Comparison of ENCODE assay signal across 8 cellular contexts in genomic region chr6:105137388-105137787, GRCh38. TPM values are rescaled to one million over a fixed set of nuclear protein-coding genes. Genes with fewer than 3 reads are reported as not detected.
DNase-seq lines count a peak whose midpoint lies in the region; ATAC-seq, FAIRE-seq and TF ChIP-seq lines count a peak whose summit lies in the region.

No MANE protein-coding gene starts in this region.

- no peaks in the 10 kb centered on the region for H3K36me3 ChIP-seq in brain microvascular endothelial cell (replicated peaks)
- H3K36me3 ChIP-seq in HepG2 (replicated peaks in 1 of 2; ENCODE audit: control insufficient read depth in 1 of 2, insufficient read depth in 2 of 2, low read length in 2 of 2), result no peaks in the 10 kb centered on the region
- no peaks in the 10 kb centered on the region for H3K36me3 ChIP-seq in thymus (ENCODE audit: control insufficient read depth, insufficient read depth)

- H3K9me3 Mint-ChIP-seq in activated naive CD4-positive, alpha-beta T cell treated with anti-CD3 and anti-CD28 coated beads, Interleukin-2, amount 10 ng/mL, durations not matched to agents 7 days and 5 days, result no peaks in the 10 kb centered on the region

- intact Hi-C loops in HepG2 (cut with micrococcal nuclease; ENCODE audit: unreplicated experiment), result no loop called here

- no peak for ATAC-seq in HepG2
- no peak for ATAC-seq in esophagus mucosa

- in situ Hi-C loops in brain microvascular endothelial cell (cut with HindIII; ENCODE audit: low pct_ligation_motif_present, low sequenced_read_pairs), result no loop called here
- in situ Hi-C loops in HepG2 (cut with HindIII; ENCODE audit: extremely low pct_ligation_motif_present, low pct_unique_long_range_greater_than_20kb), result no loop called here
- in situ Hi-C loops in GM13977 (cut with MboI; ENCODE audit: low pct_unique_long_range_greater_than_20kb, low sequenced_read_pairs, unreplicated experiment), result no loop called here

- H2AFZ ChIP-seq in HepG2 (ENCODE audit: low read length), result no peak overlapping the region

- no peak for TF ChIP-seq EP300 in HepG2 (IDR thresholded peaks at IDR 0.05; ENCODE audit: low read depth in 2 of 2, low read length in 2 of 2)
- TF ChIP-seq EP300 in HepG2 (CRISPR knock-in tag; IDR thresholded peaks at IDR 0.05; ENCODE audit: borderline replicate concordance), result no peak

- WGBS in HepG2 (ENCODE audit: low lambda C conversion rate), result 63% methylated on average over 32 of the region's 32 CpGs
- 6% methylated on average over 32 of the region's 32 CpGs for WGBS in thymus

- H3K4me1 ChIP-seq in HepG2 (ENCODE audit: insufficient read depth, low read length), result peaks cover 7% of the 10 kb centered on the region; the same call in 1 of the 2 replicates
- peaks cover 2% of the 10 kb centered on the region for H3K4me1 ChIP-seq in thymus (ENCODE audit: control insufficient read depth, insufficient read depth, low read length)

- H3K27me3 ChIP-seq in brain microvascular endothelial cell (replicated peaks) (no peaks in the 10 kb centered on the region), HepG2 (ENCODE audit: control insufficient read depth in 1 of 2, insufficient read depth in 2 of 2, low read length in 2 of 2) (peaks cover 4 to 17% of the 10 kb centered on the region in 2 experiments; a peak in 3 of 5 replicates), thymus (ENCODE audit: control insufficient read depth, insufficient read depth) (peaks cover 36% of the 10 kb centered on the region)

- no peak for TF ChIP-seq POLR2A in HepG2 (IDR thresholded peaks at IDR 0.05; ENCODE audit: insufficient read depth in 1 of 2, low read depth in 2 of 2, low read length in 2 of 2)

- no peak overlapping the region for H3K27ac Mint-ChIP-seq in activated naive CD4-positive, alpha-beta T cell treated with anti-CD3 and anti-CD28 coated beads, Interleukin-2, amount 10 ng/mL, durations not matched to agents 7 days and 5 days

- no TSS peak for BruUV-seq in HepG2 (replicated peaks; lab: Mats Ljungman, UMichigan)

- peaks cover 2% of the 10 kb centered on the region for H3K36me3 Mint-ChIP-seq in activated naive CD4-positive, alpha-beta T cell treated with anti-CD3 and anti-CD28 coated beads, Interleukin-2, amount 10 ng/mL, durations not matched to agents 7 days and 5 days

- no peak for TF ChIP-seq CTCF in brain microvascular endothelial cell (IDR thresholded peaks at IDR 0.05; ENCODE audit: low read depth, low read length, missing control alignments)
- no peak for TF ChIP-seq CTCF in HepG2 (CRISPR knock-in tag; IDR thresholded peaks at IDR 0.05)
- no peak for TF ChIP-seq CTCF in GM13977 (IDR thresholded peaks at IDR 0.05; ENCODE audit: extremely low read depth, insufficient read depth, missing control alignments)
- TF ChIP-seq CTCF in GM10266 (IDR thresholded peaks at IDR 0.05; ENCODE audit: control insufficient read depth, insufficient read depth, low read depth, missing control alignments), result no peak

- no peaks in the 10 kb centered on the region for H4K20me1 ChIP-seq in HepG2 (ENCODE audit: insufficient read depth, low read length)

- DNase-seq in activated naive CD4-positive, alpha-beta T cell treated with anti-CD3 and anti-CD28 coated beads, Interleukin-2, amount 10 ng/mL, durations not matched to agents 7 days and 5 days, result no peak
- no peak for DNase-seq in activated naive CD4-positive, alpha-beta T cell treated with anti-CD3 and anti-CD28 coated beads, Interleukin-2, amount 50 U/mL, for 16 hours
- DNase-seq in brain microvascular endothelial cell, result no peak
- no peak for DNase-seq in HepG2 (ENCODE audit: low spot score)
- no peak for DNase-seq in GM13977 (ENCODE audit: low spot score)
- no peak for DNase-seq in GM10266 (ENCODE audit: extremely low spot score)

- FAIRE-seq in HepG2 (lab: Jason Lieb, UNC), result no peak

- H3K27ac ChIP-seq in brain microvascular endothelial cell (no peak overlapping the region), HepG2 (ENCODE audit: extremely low read length, insufficient read depth, low read length) (no peak overlapping the region), thymus (ENCODE audit: low read depth) (no peak overlapping the region)

- POLR2A ChIA-PET in HepG2 (lab: Yijun Ruan, JAX), result interaction anchor here (1.4 kb wide), 1 partner anchor 9 kb away, joined by 3 read pairs; no protein-coding TSS in a partner anchor

- H3K9me3 ChIP-seq in HepG2 (ENCODE audit: low read length), result no peaks in the 10 kb centered on the region
- H3K9me3 ChIP-seq in thymus (ENCODE audit: control insufficient read depth), result no peaks in the 10 kb centered on the region

- peak overlapping the region; percentile 59 for H3K4me3 Mint-ChIP-seq in activated naive CD4-positive, alpha-beta T cell treated with anti-CD3 and anti-CD28 coated beads, Interleukin-2, amount 10 ng/mL, durations not matched to agents 7 days and 5 days

- H3K9ac ChIP-seq in HepG2 (ENCODE audit: insufficient read depth, low read depth, low read length), result no peak overlapping the region

- no peaks in the 10 kb centered on the region for H3K79me2 ChIP-seq in HepG2 (ENCODE audit: insufficient read depth, low read length)

- peaks cover 11% of the 10 kb centered on the region for H3K4me1 Mint-ChIP-seq in activated naive CD4-positive, alpha-beta T cell treated with anti-CD3 and anti-CD28 coated beads, Interleukin-2, amount 10 ng/mL, durations not matched to agents 7 days and 5 days

- H3K4me2 ChIP-seq in HepG2 (ENCODE audit: low read depth, low read length), result peak overlapping the region; percentile 69; the same call in 1 of the 2 replicates

- CTCF ChIA-PET in activated naive CD4-positive, alpha-beta T cell treated with anti-CD3 and anti-CD28 coated beads, Interleukin-2, amount 10 ng/mL, durations not matched to agents 7 days and 5 days (lab: Charles Lee), result no interaction called here
- CTCF ChIA-PET in HepG2 (lab: Yijun Ruan, JAX; ENCODE audit: low intra/inter-chr PET ratio, low total read pairs), result no interaction called here

- H3K27me3 Mint-ChIP-seq in activated naive CD4-positive, alpha-beta T cell treated with anti-CD3 and anti-CD28 coated beads, Interleukin-2, amount 10 ng/mL, durations not matched to agents 7 days and 5 days, result peaks cover 41% of the 10 kb centered on the region

- TF ChIP-seq RAD21 in HepG2 (CRISPR knock-in tag; IDR thresholded peaks at IDR 0.05), result no peak

- peak overlapping the region; percentile 77 for H3K4me3 ChIP-seq in brain microvascular endothelial cell (ENCODE audit: low read depth, low read length)
- H3K4me3 ChIP-seq in HepG2 (replicated peaks in 1 of 3; ENCODE audit: insufficient read depth in 1 of 3, low read depth in 2 of 3, low read length in 3 of 3), result peak overlapping the region in 2 of 3 experiments; percentile 30 to 74; a peak in 3 of 6 replicates
- peak overlapping the region; percentile 54 for H3K4me3 ChIP-seq in thymus (ENCODE audit: low read length)

TF ChIP-seq in HepG2, 621 proteins besides CTCF, POLR2A, EP300 and RAD21 (continues in another document):
- TF ChIP-seq ZNF414 (CRISPR knock-in tag; IDR thresholded peaks at IDR 0.05) (no peak), HIVEP1 (CRISPR knock-in tag; IDR thresholded peaks at IDR 0.05) (no peak), TFDP2 (CRISPR knock-in tag; IDR thresholded peaks at IDR 0.05) (no peak), ZNF576 (CRISPR knock-in tag; IDR thresholded peaks at IDR 0.05) (no peak), SMC3 (IDR thresholded peaks at IDR 0.05; ENCODE audit: low read length) (no peak), PITX1 (CRISPR knock-in tag; IDR thresholded peaks at IDR 0.05) (no peak)

RNA-seq across cellular contexts. Expression of gene POPDC3, which starts 42.4 kb away (rescaled TPM):
- total RNA-seq in HepG2 (2016; rRNA removed; fragmentation: Illumina TruSeq; extraction: Trizol) (0.20 TPM in 1 of 2 replicates, not detected in the other), esophagus mucosa (not detected)
- total RNA-seq in HepG2 (2016; cell fraction: cytosol; rRNA removed; fragmentation: Illumina TruSeq; extraction: Trizol; ENCODE audit: low read depth), result 0.30 TPM in 1 of 2 replicates, not detected in the other
- total RNA-seq in HepG2 (2016; cell fraction: insoluble cytoplasmic fraction; rRNA removed; fragmentation: Illumina TruSeq; extraction: Trizol), result not detected in 2 replicates
- 0.17 and 0.40 TPM in 2 replicates for total RNA-seq in HepG2 (2016; cell fraction: membrane; rRNA removed; fragmentation: Illumina TruSeq; extraction: Trizol)
- not detected in 2 replicates for total RNA-seq in HepG2 (2016; cell fraction: nucleus; rRNA removed; fragmentation: Illumina TruSeq; extraction: Trizol)
- polyA plus RNA-seq in HepG2 (2011; rRNA removed) (0.18 TPM in 1 of 2 replicates, not detected in the other), thymus (0.41 TPM)
- 0.09 TPM in 1 of 2 replicates, not detected in the other for polyA plus RNA-seq in HepG2 (2011; cell fraction: cytosol; rRNA removed)
- not detected in 2 replicates for polyA plus RNA-seq in HepG2 (2011; cell fraction: nucleus; rRNA removed)
- not detected in 2 replicates for polyA plus RNA-seq in HepG2 (2012)
- polyA plus RNA-seq in HepG2 (2016; cell fraction: cytosol; fragmentation: Illumina TruSeq; extraction: Trizol; ENCODE audit: low read depth), result 0.34 and 0.44 TPM in 2 replicates
- polyA plus RNA-seq in HepG2 (2016; cell fraction: insoluble cytoplasmic fraction; fragmentation: Illumina TruSeq; extraction: Trizol; ENCODE audit: low read depth), result 0.40 TPM in 1 of 2 replicates, not detected in the other
- polyA plus RNA-seq in HepG2 (2016; cell fraction: membrane; fragmentation: Illumina TruSeq; extraction: Trizol; ENCODE audit: low read depth), result 0.56 and 0.61 TPM in 2 replicates
- polyA plus RNA-seq in HepG2 (2016; cell fraction: nucleus; fragmentation: Illumina TruSeq; extraction: Trizol; ENCODE audit: insufficient read depth, low read depth), result not detected in 2 replicates
- 0.50 and 2.8 TPM in 2 replicates for polyA minus RNA-seq in HepG2 (2011; rRNA and poly(A)+ RNA removed; ENCODE audit: low replicate concordance)
- polyA minus RNA-seq in HepG2 (2011; cell fraction: cytosol; rRNA and poly(A)+ RNA removed), result not detected in 2 replicates
- not detected in 2 replicates for polyA minus RNA-seq in HepG2 (2011; cell fraction: nucleus; rRNA and poly(A)+ RNA removed)
